31 cellular contexts compared by ENCODE assay signal in genomic region chr6:83031689-83032088, GRCh38.
"Had no signal": no experiment of that assay in that cellular context is flagged by ENCODE, and none has a peak within 500 bp of the region (broad histone marks: within the 10 kb centered on the region; RNA-seq: fewer than 3 reads in every experiment).

No MANE protein-coding gene starts in this region.

- DNase-seq: activated CD4-positive, alpha-beta memory T cell treated with anti-CD3 and anti-CD28 coated beads, Interleukin-2, amount 10 ng/mL, durations not matched to agents 7 days and 5 days; activated CD4-positive, alpha-beta T cell treated with anti-CD3 and anti-CD28 coated beads for 36 hours; activated CD4-positive, alpha-beta T cell treated with anti-CD3 and anti-CD28 coated beads, Interleukin-2, amount 10 ng/mL, durations not matched to agents 24 days and 14 days; activated CD4-positive, alpha-beta T cell treated with anti-CD3 and anti-CD28 coated beads, Interleukin-2, amount 50 U/mL, for 4 hours; activated CD4-positive, CD25-positive, alpha-beta regulatory T cell; activated CD4-positive, CD25-positive, alpha-beta regulatory T cell treated with anti-CD3 and anti-CD28 coated beads, Interleukin-2, amount 50 U/mL, for 72 hours; activated CD8-positive, alpha-beta memory T cell treated with anti-CD3 and anti-CD28 coated beads, Interleukin-2, amount 50 U/mL, for 48 hours; activated gamma-delta T cell; activated naive CD4-positive, alpha-beta T cell; activated naive CD4-positive, alpha-beta T cell treated with anti-CD3 and anti-CD28 coated beads, Interleukin-2, amount 10 ng/mL, durations not matched to agents 7 days and 5 days; activated T-cell treated with anti-CD3 and anti-CD28 coated beads for 4 hours; activated T-cell treated with anti-CD3 and anti-CD28 coated beads, Interleukin-2, amount 50 U/mL, for 24 hours; activated T-cell treated with anti-CD3 and anti-CD28 coated beads, Interleukin-2, amount 50 U/mL, for 72 hours; amniotic stem cell; anterior cingulate cortex; brain microvascular endothelial cell; dermis blood vessel endothelial cell; effector CD4-positive, alpha-beta T cell; foreskin keratinocyte; gastrocnemius medialis; heart right ventricle; T-helper 1 cell; T-helper 17 cell; T1000; WERI-Rb-1 had no signal

- H3K4me3 ChIP-seq: coronary artery, esophagus muscularis mucosa, gastrocnemius medialis, heart right ventricle, hepatocyte had no signal

- H3K9me3 ChIP-seq: esophagus muscularis mucosa, gastrocnemius medialis had no signal

- H3K4me1 Mint-ChIP-seq: activated CD4-positive, alpha-beta memory T cell treated with anti-CD3 and anti-CD28 coated beads, Interleukin-2, amount 10 ng/mL, durations not matched to agents 7 days and 5 days; activated CD4-positive, alpha-beta T cell treated with anti-CD3 and anti-CD28 coated beads for 36 hours; activated CD4-positive, alpha-beta T cell treated with anti-CD3 and anti-CD28 coated beads, Interleukin-2, amount 10 ng/mL, durations not matched to agents 24 days and 14 days; activated naive CD4-positive, alpha-beta T cell treated with anti-CD3 and anti-CD28 coated beads, Interleukin-2, amount 10 ng/mL, durations not matched to agents 7 days and 5 days; central memory CD8-positive, alpha-beta T cell; T-helper 17 cell had no signal

- H3K27me3 Mint-ChIP-seq: activated CD4-positive, alpha-beta memory T cell treated with anti-CD3 and anti-CD28 coated beads, Interleukin-2, amount 10 ng/mL, durations not matched to agents 7 days and 5 days; activated CD4-positive, alpha-beta T cell treated with anti-CD3 and anti-CD28 coated beads for 36 hours; activated CD4-positive, alpha-beta T cell treated with anti-CD3 and anti-CD28 coated beads, Interleukin-2, amount 10 ng/mL, durations not matched to agents 24 days and 14 days; activated naive CD4-positive, alpha-beta T cell treated with anti-CD3 and anti-CD28 coated beads, Interleukin-2, amount 10 ng/mL, durations not matched to agents 7 days and 5 days; activated naive CD8-positive, alpha-beta T cell; activated T-cell treated with anti-CD3 and anti-CD28 coated beads, Interleukin-2, amount 50 U/mL, for 24 hours; central memory CD8-positive, alpha-beta T cell; T-helper 17 cell had no signal

- H3K36me3 ChIP-seq: WERI-Rb-1 had no signal

- ATAC-seq: activated CD4-positive, alpha-beta T cell treated with anti-CD3 and anti-CD28 coated beads for 36 hours; activated T-cell treated with anti-CD3 and anti-CD28 coated beads, Interleukin-2, amount 50 U/mL, for 72 hours; foreskin keratinocyte; gastrocnemius medialis; heart right ventricle; T-helper 17 cell had no signal

- H3K4me1 ChIP-seq: esophagus muscularis mucosa, foreskin keratinocyte, gastrocnemius medialis, heart right ventricle had no signal

- H3K27ac ChIP-seq: brain microvascular endothelial cell, coronary artery, esophagus muscularis mucosa, foreskin keratinocyte, gastrocnemius medialis, heart right ventricle, hepatocyte, WERI-Rb-1 had no signal

- H3K27ac Mint-ChIP-seq: activated CD4-positive, alpha-beta memory T cell treated with anti-CD3 and anti-CD28 coated beads, Interleukin-2, amount 10 ng/mL, durations not matched to agents 7 days and 5 days; activated CD4-positive, alpha-beta T cell treated with anti-CD3 and anti-CD28 coated beads for 36 hours; activated CD4-positive, alpha-beta T cell treated with anti-CD3 and anti-CD28 coated beads, Interleukin-2, amount 10 ng/mL, durations not matched to agents 24 days and 14 days; activated naive CD8-positive, alpha-beta T cell; activated T-cell treated with anti-CD3 and anti-CD28 coated beads, Interleukin-2, amount 50 U/mL, for 24 hours; activated T-cell treated with anti-CD3 and anti-CD28 coated beads, Interleukin-2, amount 50 U/mL, for 72 hours; T-helper 17 cell; T-helper 2 cell treated with Interferon-gamma antibody and Interleukin-4, amounts not matched to agents 5 μg/mL and 100 μg/mL, for 36 hours had no signal

- H3K4me3 Mint-ChIP-seq: activated CD4-positive, alpha-beta memory T cell treated with anti-CD3 and anti-CD28 coated beads, Interleukin-2, amount 10 ng/mL, durations not matched to agents 7 days and 5 days; activated CD4-positive, alpha-beta T cell treated with anti-CD3 and anti-CD28 coated beads for 36 hours; activated CD4-positive, alpha-beta T cell treated with anti-CD3 and anti-CD28 coated beads, Interleukin-2, amount 10 ng/mL, durations not matched to agents 24 days and 14 days; activated naive CD4-positive, alpha-beta T cell treated with anti-CD3 and anti-CD28 coated beads, Interleukin-2, amount 10 ng/mL, durations not matched to agents 7 days and 5 days; activated naive CD8-positive, alpha-beta T cell; activated T-cell treated with anti-CD3 and anti-CD28 coated beads, Interleukin-2, amount 50 U/mL, for 24 hours; activated T-cell treated with anti-CD3 and anti-CD28 coated beads, Interleukin-2, amount 50 U/mL, for 72 hours; central memory CD8-positive, alpha-beta T cell; T-helper 17 cell; T-helper 2 cell treated with Interferon-gamma antibody and Interleukin-4, amounts not matched to agents 5 μg/mL and 100 μg/mL, for 36 hours had no signal

- H3K27me3 ChIP-seq: brain microvascular endothelial cell, esophagus muscularis mucosa, foreskin keratinocyte, gastrocnemius medialis, heart right ventricle, hepatocyte had no signal
